In the genomic region with DNA sequence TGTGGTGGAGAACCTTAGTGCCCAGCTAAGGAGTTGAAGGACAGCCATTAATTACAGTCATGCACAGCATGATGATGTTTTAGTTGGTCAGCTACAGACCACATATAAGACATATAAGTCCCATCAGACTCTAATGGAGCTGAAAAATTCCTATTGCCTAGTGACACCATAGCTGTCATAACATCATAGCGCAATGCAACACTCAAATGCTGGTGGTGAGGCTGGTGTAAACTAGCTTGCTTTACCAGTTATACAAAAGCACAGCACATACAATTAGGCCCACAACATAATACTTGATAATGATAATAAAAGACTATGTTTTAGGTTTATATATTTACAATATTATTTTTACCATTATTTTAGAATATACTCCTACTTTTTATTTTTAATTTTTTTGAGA, we compare ENCODE assay signal across 28 cellular contexts.
"Had no signal": no experiment of that assay in that cellular context is flagged by ENCODE, and none has a peak within 500 bp of the region (broad histone marks: within the 10 kb centered on the region; RNA-seq: fewer than 3 reads in every experiment).

No MANE protein-coding gene starts in this region.

- H3K9me3 ChIP-seq: adrenal gland, body of pancreas, pancreas, prostate gland, thoracic aorta, uterus had no signal

- H3K9me3 Mint-ChIP-seq: type B pancreatic cell had no signal

- FAIRE-seq: endothelial cell of umbilical vein, islet of Langerhans, pancreas had no signal

- ATAC-seq: body of pancreas; naive thymus-derived CD4-positive, alpha-beta T cell; pancreas; sciatic nerve; stimulated activated naive CD8-positive, alpha-beta T cell treated with anti-CD3 and anti-CD28 coated beads, Interleukin-15, Interleukin-2, amounts not matched to agents 100 U/mL and 50 U/mL, for 24 hours had no signal

- H3K27ac ChIP-seq: body of pancreas, cardiac muscle cell, coronary artery, pancreas, thoracic aorta, uterus had no signal

- H3K4me1 ChIP-seq: pancreas, uterus had no signal

- H3K27me3 Mint-ChIP-seq: activated naive CD8-positive, alpha-beta T cell; naive thymus-derived CD4-positive, alpha-beta T cell had no signal

- H3K27me3 ChIP-seq: adrenal gland, body of pancreas, pancreas, uterus had no signal

- H3K27ac Mint-ChIP-seq: activated naive CD8-positive, alpha-beta T cell; type B pancreatic cell had no signal

- H3K36me3 Mint-ChIP-seq: activated naive CD8-positive, alpha-beta T cell; type B pancreatic cell had no signal

- H3K4me3 ChIP-seq: adrenal gland, body of pancreas, cardiac muscle cell, coronary artery, pancreas, prostate gland, skin epidermis, thoracic aorta, uterus had no signal

- H3K36me3 ChIP-seq: adrenal gland, cardiac muscle cell, pancreas, prostate gland, thoracic aorta, uterus had no signal

- DNase-seq: activated CD4-positive, alpha-beta T cell treated with anti-CD3 and anti-CD28 coated beads for 4 hours; activated CD4-positive, alpha-beta T cell treated with anti-CD3 and anti-CD28 coated beads, Interleukin-2, amount 50 U/mL, for 4 hours; activated effector memory CD4-positive, alpha-beta T cell treated with Interleukin-2 at 50 U/mL for 16 hours; activated naive CD4-positive, alpha-beta T cell treated with Interleukin-2 at 50 U/mL for 16 hours; aorta; body of pancreas; foreskin fibroblast; midbrain; naive thymus-derived CD4-positive, alpha-beta T cell; nucleus accumbens; pancreas; stimulated activated CD4-positive, alpha-beta T cell treated with anti-CD3 and anti-CD28 coated beads, Interleukin-12 subunit alpha, Interleukin-12 subunit beta, amount 100 ng/mL, for 4 hours; stimulated activated CD4-positive, alpha-beta T cell treated with anti-CD3 and anti-CD28 coated beads, Interleukin-4, amount 100 ng/mL, for 1 hour; stimulated activated naive CD8-positive, alpha-beta T cell treated with anti-CD3 and anti-CD28 coated beads, Interleukin-15, Interleukin-2, amounts not matched to agents 100 U/mL and 50 U/mL, for 24 hours; T-helper 1 cell; uterus had no signal

- H3K4me3 Mint-ChIP-seq: activated naive CD8-positive, alpha-beta T cell; naive thymus-derived CD4-positive, alpha-beta T cell; neural crest cell; type B pancreatic cell had no signal
